In the genomic region with DNA sequence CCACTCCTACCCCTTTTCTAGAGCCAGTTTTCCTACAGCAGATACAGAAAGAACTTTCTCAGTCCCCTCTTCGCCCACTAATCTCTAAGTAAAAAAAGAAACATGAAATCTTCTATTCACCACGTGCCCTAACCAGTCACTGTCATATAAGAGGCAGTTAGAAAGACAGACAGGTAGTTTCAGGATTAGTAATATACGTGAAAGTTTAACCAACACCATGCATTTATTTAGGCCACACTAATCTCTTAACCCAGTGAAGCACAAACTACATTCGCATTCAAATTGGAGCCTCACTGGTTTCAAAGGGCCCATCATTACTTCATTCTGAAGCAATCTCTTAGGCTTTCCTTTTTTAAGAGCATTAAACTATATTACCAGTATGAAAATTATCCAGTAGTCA, we compare ENCODE assay signal across 12 cellular contexts. TPM values are rescaled to one million over a fixed set of nuclear protein-coding genes. Genes with fewer than 3 reads are reported as not detected.
DNase-seq lines count a peak whose midpoint lies in the region; ATAC-seq and TF ChIP-seq lines count a peak whose summit lies in the region.
"Had no signal": no experiment of that assay in that cellular context is flagged by ENCODE, and none has a peak within 500 bp of the region (broad histone marks: within the 10 kb centered on the region; RNA-seq: fewer than 3 reads in every experiment).

No MANE protein-coding gene starts in this region.

- H3K27ac ChIP-seq in HUES64 (ENCODE audit: low read depth, low read length) (peak overlapping the region; percentile 18; the same call in 1 of the 2 replicates), heart left ventricle (no peak overlapping the region), suprapubic skin (no peak overlapping the region)

- peaks cover 16% of the 10 kb centered on the region for H3K4me1 ChIP-seq in HUES64 (ENCODE audit: insufficient read depth, low read length)
- H3K4me1 ChIP-seq in heart left ventricle, result no peaks in the 10 kb centered on the region
- H3K4me1 ChIP-seq in suprapubic skin, result no peaks in the 10 kb centered on the region
- H3K4me1 ChIP-seq: Caco-2 had no signal

- DNase-seq in GM13976 (ENCODE audit: low spot score), result peak; percentile 63
- DNase-seq in heart left ventricle, result no peak
- DNase-seq in cortex of kidney (lab: John Stamatoyannopoulos, UW), result no peak
- no peak for DNase-seq in suprapubic skin (ENCODE audit: low spot score in 2 of 2)
- DNase-seq in NCI-H2196 treated with DMSO at 0.1 percent for 48 hours (lab: John Stamatoyannopoulos, UW; ENCODE audit: unreplicated experiment), result no peak
- DNase-seq: Caco-2; cerebellar nuclear complex; NCI-H2107; stimulated activated CD4-positive, alpha-beta T cell treated with anti-CD3 and anti-CD28 coated beads, Interleukin-2, amount 100 ng/mL, for 24 hours had no signal

- no peaks in the 10 kb centered on the region for H3K27me3 ChIP-seq in HUES64 (ENCODE audit: insufficient read depth, low read length)
- no peaks in the 10 kb centered on the region for H3K27me3 ChIP-seq in heart left ventricle
- H3K27me3 ChIP-seq in suprapubic skin, result no peaks in the 10 kb centered on the region

- TF ChIP-seq CTCF in GM13976 (IDR thresholded peaks at IDR 0.05; ENCODE audit: borderline replicate concordance, control extremely low read depth, extremely low read depth, insufficient read depth, missing control alignments) (no peak), heart left ventricle (IDR thresholded peaks at IDR 0.05) (no peak), suprapubic skin (IDR thresholded peaks at IDR 0.05) (no peak)

- intact Hi-C loops in heart left ventricle (cut with DNase I), result no loop called here

- no peak overlapping the region for H3K9ac ChIP-seq in HUES64 (ENCODE audit: low read depth, low read length)

- H3K36me3 ChIP-seq in HUES64 (ENCODE audit: insufficient read depth, low read length) (peaks cover 16% of the 10 kb centered on the region), heart left ventricle (peaks cover 0 to 21% (median 17%) of the 10 kb centered on the region in 9 donors), suprapubic skin (peaks cover 7% of the 10 kb centered on the region)

- H3K9me3 ChIP-seq in HUES64 (ENCODE audit: insufficient read depth, low read depth, low read length) (no peaks in the 10 kb centered on the region), heart left ventricle (no peaks in the 10 kb centered on the region), suprapubic skin (no peaks in the 10 kb centered on the region)
- H3K9me3 ChIP-seq: Caco-2 had no signal

- WGBS in HUES64, result 71% methylated on average over 4 of the region's 4 CpGs
- whole genome bisulfite sequencing in heart left ventricle, 4 donors, result 73 to 91% (median 81%) methylated on average over 4 of the region's 4 CpGs
- 95% methylated on average over 4 of the region's 4 CpGs for WGBS in suprapubic skin

- ATAC-seq in GM19351 (IDR thresholded peaks at IDR 0.05; ENCODE audit: unreplicated experiment), result peak; percentile 99
- peak; percentile 100 for ATAC-seq in HG02870 (IDR thresholded peaks at IDR 0.05; ENCODE audit: unreplicated experiment)
- no peak for ATAC-seq in heart left ventricle

- H3K4me3 ChIP-seq in HUES64 (ENCODE audit: low read length), result no peak overlapping the region
- no peak overlapping the region for H3K4me3 ChIP-seq in heart left ventricle
- no peak overlapping the region for H3K4me3 ChIP-seq in suprapubic skin

- no peak for TF ChIP-seq EP300 in suprapubic skin (IDR thresholded peaks at IDR 0.05)

- TF ChIP-seq POLR2A in heart left ventricle (IDR thresholded peaks at IDR 0.05) (no peak), suprapubic skin (IDR thresholded peaks at IDR 0.05) (no peak)

- in situ Hi-C loops in GM13976 (cut with MboI; ENCODE audit: low sequenced_read_pairs, unreplicated experiment), result no loop called here

RNA-seq across cellular contexts. Expression of gene GPATCH2, which starts 10.1 kb away (rescaled TPM):
- polyA plus RNA-seq in HUES64 (2013, experiment 1 of 2), result 9.9 TPM
- 10.6 TPM for polyA plus RNA-seq in HUES64 (2013, experiment 2 of 2)
- total RNA-seq in heart left ventricle (1 to 10 TPM; 6.8 to 8.5 (median 7.5) TPM), suprapubic skin (10 to 100 TPM; 10.5 to 33.2 (median 13.7) TPM)
- 1 to 10 TPM; 2.3 to 4.2 TPM for polyA plus RNA-seq in heart left ventricle

RNA-seq across cellular contexts. Expression of gene SPATA17, which starts 10.3 kb away (rescaled TPM):
- 0.75 TPM for polyA plus RNA-seq in HUES64 (2013, experiment 1 of 2)
- polyA plus RNA-seq in HUES64 (2013, experiment 2 of 2), result 0.44 TPM
- 1 to 10 TPM in 2 of 9 donors, under 1 TPM in 7; 0.39 to 1.6 (median 0.63) TPM for total RNA-seq in heart left ventricle
- polyA plus RNA-seq in heart left ventricle, result under 1 TPM; 0.53 to 0.96 TPM
- total RNA-seq in suprapubic skin, result 1 to 10 TPM in 1 of 4 donors, under 1 TPM in 2, not detected in 1; 0.08 to 1.3 (median 0.10) TPM

Comparison
In these comparisons a context has a peak if more than half of its experiments do, and no peak if none do; other contexts are left out.
1. ATAC-seq: peak in GM19351 (single experiment) and HG02870 (single experiment); none in heart left ventricle (0 of 4).